Comparison of ENCODE assay signal across 1 cellular context in genomic region chr14:53285806-53286205, GRCh38.
A peak's percentile ranks its signal among the peaks of the same experiment; 100 is the strongest.
TF ChIP-seq lines count a peak whose summit lies in the region.

No MANE protein-coding gene starts in this region.

TF ChIP-seq in HepG2, 621 proteins besides CTCF, POLR2A, EP300 and RAD21:
- TF ChIP-seq ZNF646 (CRISPR knock-in tag; IDR thresholded peaks at IDR 0.05) (no peak), CEBPB (IDR thresholded peaks at IDR 0.05; ENCODE audit: borderline replicate concordance, low read depth, low read length) (peak; percentile 23; the same call in 1 of the 2 replicates)
